10 cellular contexts compared by ENCODE assay signal in the genomic region with DNA sequence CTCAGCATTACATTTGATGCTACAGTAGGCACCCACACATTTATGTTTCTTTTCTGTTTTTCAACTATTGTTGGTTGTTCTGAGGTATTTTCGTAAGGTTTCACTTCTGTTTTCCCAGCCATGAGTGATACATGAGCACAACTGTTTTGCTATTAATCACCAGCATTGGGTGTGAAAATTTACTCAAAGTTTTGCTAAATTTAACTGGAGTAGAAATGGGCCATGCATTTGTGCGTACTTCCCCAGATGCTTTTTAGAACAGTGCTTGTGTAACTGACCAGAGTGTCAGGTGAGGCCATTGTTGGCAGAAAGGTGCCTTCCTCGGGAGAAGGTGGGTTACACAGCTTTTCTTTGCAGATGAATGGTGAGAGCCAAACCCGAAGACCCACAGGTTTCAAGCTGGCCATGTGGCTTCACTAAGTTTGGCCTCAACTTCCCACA.
DNase-seq lines count a peak whose midpoint lies in the region; ATAC-seq, FAIRE-seq and TF ChIP-seq lines count a peak whose summit lies in the region.
"Had no signal": no experiment of that assay in that cellular context is flagged by ENCODE, and none has a peak within 500 bp of the region (broad histone marks: within the 10 kb centered on the region; RNA-seq: fewer than 3 reads in every experiment).

No MANE protein-coding gene starts in this region.

- no peaks in the 10 kb centered on the region for H3K36me3 ChIP-seq in kidney (ENCODE audit: control insufficient read depth in 1 of 2, insufficient read depth in 2 of 2, low read length in 2 of 2)
- H3K36me3 ChIP-seq in thyroid gland = no peaks in the 10 kb centered on the region

- CTCF ChIA-PET in activated CD4-positive, alpha-beta T cell treated with anti-CD3 and anti-CD28 coated beads for 36 hours (lab: Charles Lee) = no interaction called here

- POLR2A ChIA-PET in activated CD4-positive, alpha-beta T cell treated with anti-CD3 and anti-CD28 coated beads for 36 hours (lab: Charles Lee) = no interaction called here

- peak overlapping the region; percentile 89 for H3K27ac Mint-ChIP-seq in activated CD4-positive, alpha-beta T cell treated with anti-CD3 and anti-CD28 coated beads for 36 hours

- FAIRE-seq in kidney (lab: Jason Lieb, UNC) = no peak
- FAIRE-seq: A204.1 had no signal

- TF ChIP-seq POLR2A in thyroid gland (IDR thresholded peaks at IDR 0.05) = no peak

- H3K9me3 Mint-ChIP-seq in activated CD4-positive, alpha-beta T cell treated with anti-CD3 and anti-CD28 coated beads for 36 hours (ENCODE audit: low read depth) = peaks cover 14% of the 10 kb centered on the region

- H3K4me3 Mint-ChIP-seq in activated CD4-positive, alpha-beta T cell treated with anti-CD3 and anti-CD28 coated beads for 36 hours = peak overlapping the region; percentile 27

- peaks cover 38% of the 10 kb centered on the region for H3K36me3 Mint-ChIP-seq in activated CD4-positive, alpha-beta T cell treated with anti-CD3 and anti-CD28 coated beads for 36 hours (ENCODE audit: low read depth)

- 84 to 91% methylated on average over 4 of the region's 4 CpGs for WGBS in thyroid gland, 2 donors

- H3K9ac ChIP-seq in kidney (ENCODE audit: low read length in 2 of 2) = no peak overlapping the region
- H3K9ac ChIP-seq: parathyroid adenoma had no signal

- H3K27ac ChIP-seq in kidney (ENCODE audit: low read depth in 2 of 2, low read length in 2 of 2) (no peak overlapping the region), thyroid gland (no peak overlapping the region)
- H3K27ac ChIP-seq: parathyroid adenoma had no signal

- TF ChIP-seq CTCF in kidney (IDR thresholded peaks at IDR 0.05; ENCODE audit: borderline replicate concordance, extremely low read depth, insufficient read depth) (no peak), thyroid gland (IDR thresholded peaks at IDR 0.05) (no peak)

- peak; percentile 54 for DNase-seq in activated CD4-positive, alpha-beta T cell treated with anti-CD3 and anti-CD28 coated beads for 36 hours
- no peak for DNase-seq in activated CD4-positive, alpha-beta T cell treated with anti-CD3 and anti-CD28 coated beads, Interleukin-2, amount 50 U/mL, for 4 hours
- peak; percentile 86 for DNase-seq in SIG-M5 treated with dmso at 0.1 percent for 504 hours (lab: John Stamatoyannopoulos, UW; ENCODE audit: unreplicated experiment)
- DNase-seq in stimulated activated CD8-positive, alpha-beta memory T cell treated with anti-CD3 and anti-CD28 coated beads, Interleukin-4, amount 100 ng/mL, for 48 hours = peak; percentile 28
- DNase-seq in kidney = no peak
- no peak for DNase-seq in thyroid gland
- no peak for DNase-seq in dedifferentiated amniotic fluid mesenchymal stem cell (ENCODE audit: extremely low spot score)

- H3K4me1 Mint-ChIP-seq in activated CD4-positive, alpha-beta T cell treated with anti-CD3 and anti-CD28 coated beads for 36 hours = peaks cover 66% of the 10 kb centered on the region

- H3K27me3 ChIP-seq in thyroid gland = no peaks in the 10 kb centered on the region

- no peak overlapping the region for H3K4me3 ChIP-seq in kidney (ENCODE audit: low read length in 2 of 2)
- no peak overlapping the region for H3K4me3 ChIP-seq in thyroid gland (replicated peaks in 1 of 3)

- H3K27me3 Mint-ChIP-seq in activated CD4-positive, alpha-beta T cell treated with anti-CD3 and anti-CD28 coated beads for 36 hours = no peaks in the 10 kb centered on the region

- peak; percentile 92 for ATAC-seq in activated CD4-positive, alpha-beta T cell treated with anti-CD3 and anti-CD28 coated beads for 36 hours
- peak; percentile 75 for ATAC-seq in HG02938 (IDR thresholded peaks at IDR 0.05; ENCODE audit: unreplicated experiment)

- H3K9me3 ChIP-seq in kidney (ENCODE audit: control insufficient read depth in 1 of 2, low read length in 2 of 2) = no peaks in the 10 kb centered on the region
- H3K9me3 ChIP-seq in thyroid gland = no peaks in the 10 kb centered on the region

- H3K4me1 ChIP-seq in kidney (ENCODE audit: control insufficient read depth in 1 of 2, insufficient read depth in 1 of 2, low read depth in 1 of 2, low read length in 2 of 2) (peaks cover 0 to 3% of the 10 kb centered on the region in 2 donors), thyroid gland (peaks cover 0 to 6% of the 10 kb centered on the region in 2 donors)
- H3K4me1 ChIP-seq: parathyroid adenoma had no signal

- intact Hi-C loops in activated CD4-positive, alpha-beta T cell treated with anti-CD3 and anti-CD28 coated beads for 36 hours (cut with DNase I, micrococcal nuclease) = loop anchor here (1.0 to 5.0 kb wide), 6 partner anchors 25 to 118 kb away; a partner anchor contains a TSS
- intact Hi-C loops in kidney (cut with DNase I) (no loop called here), thyroid gland (cut with DNase I) (no loop called here)

Comparison
In these comparisons a context has a peak if more than half of its experiments do, and no peak if none do; other contexts are left out.
1. DNase-seq: peak in activated CD4-positive, alpha-beta T cell treated with anti-CD3 and anti-CD28 coated beads for 36 hours (single experiment), SIG-M5 treated with dmso at 0.1 percent for 504 hours (single experiment) and stimulated activated CD8-positive, alpha-beta memory T cell treated with anti-CD3 and anti-CD28 coated beads, Interleukin-4, amount 100 ng/mL, for 48 hours (single experiment); none in activated CD4-positive, alpha-beta T cell treated with anti-CD3 and anti-CD28 coated beads, Interleukin-2, amount 50 U/mL, for 4 hours (0 of 2), kidney (single experiment), thyroid gland (0 of 2) and dedifferentiated amniotic fluid mesenchymal stem cell (single experiment).
2. intact Hi-C loops: an anchor here in activated CD4-positive, alpha-beta T cell treated with anti-CD3 and anti-CD28 coated beads for 36 hours (1.0 to 5.0 kb wide); none called in kidney and thyroid gland.